ENCODE assay signal across 18 cellular contexts in genomic region chr15:100129677-100130076, GRCh38.
"Had no signal": no experiment of that assay in that cellular context is flagged by ENCODE, and none has a peak within 500 bp of the region (broad histone marks: within the 10 kb centered on the region; RNA-seq: fewer than 3 reads in every experiment).

No MANE protein-coding gene starts in this region.

- H3K27ac Mint-ChIP-seq: effector memory CD8-positive, alpha-beta T cell; memory B cell; natural killer cell; T-helper 2 cell treated with Interferon-gamma antibody and Interleukin-4, amounts not matched to agents 5 μg/mL and 100 μg/mL, for 36 hours had no signal

- H3K27me3 Mint-ChIP-seq: effector memory CD8-positive, alpha-beta T cell had no signal

- H3K27ac ChIP-seq: left ventricle myocardium inferior, right atrium auricular region, skin epidermis, tibial nerve, uterus had no signal

- H3K4me1 ChIP-seq: left ventricle myocardium inferior, right atrium auricular region had no signal

- H3K4me3 Mint-ChIP-seq: effector memory CD8-positive, alpha-beta T cell; memory B cell; natural killer cell; T-helper 2 cell treated with Interferon-gamma antibody and Interleukin-4, amounts not matched to agents 5 μg/mL and 100 μg/mL, for 36 hours had no signal

- ATAC-seq: activated CD4-positive, CD25-positive, alpha-beta regulatory T cell treated with anti-CD3 and anti-CD28 coated beads, Interleukin-2, amount 50 U/mL, for 24 hours; effector memory CD8-positive, alpha-beta T cell; natural killer cell had no signal

- H3K4me3 ChIP-seq: left ventricle myocardium inferior, right atrium auricular region, skin epidermis, tibial nerve, uterus had no signal

- H3K9me3 Mint-ChIP-seq: effector memory CD8-positive, alpha-beta T cell; natural killer cell; T-helper 2 cell treated with Interferon-gamma antibody and Interleukin-4, amounts not matched to agents 5 μg/mL and 100 μg/mL, for 36 hours had no signal

- H3K9me3 ChIP-seq: left ventricle myocardium inferior, right atrium auricular region, tibial nerve, uterus had no signal

- DNase-seq: activated naive CD4-positive, alpha-beta T cell treated with Interleukin-2 at 50 U/mL for 16 hours; anterior cingulate cortex; dermis blood vessel endothelial cell; effector memory CD8-positive, alpha-beta T cell; kidney; left ventricle myocardium inferior; natural killer cell; stimulated activated CD4-positive, alpha-beta T cell treated with anti-CD3 and anti-CD28 coated beads, Interleukin-4, amount 100 ng/mL, for 4 hours; stimulated activated CD8-positive, alpha-beta memory T cell treated with anti-CD3 and anti-CD28 coated beads, Interleukin-4, amount 100 ng/mL, for 48 hours; stimulated activated naive CD4-positive, alpha-beta T cell treated with Interleukin-2 at 50 U/mL for 16 hours; substantia nigra; uterus had no signal

- H3K27me3 ChIP-seq: right atrium auricular region, tibial nerve, uterus had no signal

- H3K4me1 Mint-ChIP-seq: memory B cell, natural killer cell had no signal

- FAIRE-seq: kidney had no signal

- H3K36me3 Mint-ChIP-seq: memory B cell, natural killer cell had no signal

- H3K36me3 ChIP-seq: left ventricle myocardium inferior, right atrium auricular region, tibial nerve, uterus had no signal
